ENCODE assay signal across 8 cellular contexts in genomic region chr2:219521066-219521880, GRCh38. TPM values are rescaled to one million over a fixed set of nuclear protein-coding genes. Genes with fewer than 3 reads are reported as not detected.
DNase-seq lines count a peak whose midpoint lies in the region; ATAC-seq lines count a peak whose summit lies in the region.

No MANE protein-coding gene starts in this region.

- H3K4me1 ChIP-seq in HUES6 (ENCODE audit: control insufficient read depth, insufficient read depth, low read length), result peaks cover 48% of the 10 kb centered on the region

- H3K9me3 ChIP-seq in HUES6 (ENCODE audit: control insufficient read depth, insufficient read depth, low read depth, low read length), result no peaks in the 10 kb centered on the region

- H3K9ac ChIP-seq in HUES6 (ENCODE audit: low read length), result peak overlapping the region; percentile 75

- H3K36me3 ChIP-seq in HUES6 (ENCODE audit: control insufficient read depth, insufficient read depth, low read length), result no peaks in the 10 kb centered on the region

- H3K27ac ChIP-seq in HUES6 (ENCODE audit: low read depth, low read length), result peak overlapping the region; percentile 69; the same call in 1 of the 2 replicates

- ATAC-seq in left ventricle myocardium superior (peak; percentile 71), GM21619 (IDR thresholded peaks at IDR 0.05; ENCODE audit: unreplicated experiment) (no peak), GM18870 (IDR thresholded peaks at IDR 0.05; ENCODE audit: unreplicated experiment) (no peak), HG02642 (IDR thresholded peaks at IDR 0.05; ENCODE audit: poor library complexity, unreplicated experiment) (no peak)

- DNase-seq in DMS114 treated with DMSO at 0.1 percent for 48 hours (lab: John Stamatoyannopoulos, UW; ENCODE audit: unreplicated experiment) (peak; percentile 46), UCSD-AML1 (lab: John Stamatoyannopoulos, UW; ENCODE audit: unreplicated experiment) (peak; percentile 58), left ventricle myocardium superior (peak; percentile 64), stromal cell of bone marrow (ENCODE audit: low read depth) (peak; percentile 13)

- intact Hi-C loops in left ventricle myocardium superior (cut with micrococcal nuclease), result loop anchor here (10.0 kb wide), 1 partner anchor 116 kb away; no protein-coding TSS in a partner anchor

- H3K27me3 ChIP-seq in HUES6 (ENCODE audit: control insufficient read depth, insufficient read depth, low read length), result peaks cover 25% of the 10 kb centered on the region

- H3K4me3 ChIP-seq in HUES6 (ENCODE audit: low read depth, low read length), result peak overlapping the region; percentile 40

RNA-seq across cellular contexts. Expression of gene ASIC4, which starts 7.0 kb away (rescaled TPM):
- not detected for total RNA-seq in left ventricle myocardium superior

RNA-seq across cellular contexts. Expression of gene CHPF, which starts 22.3 kb away (rescaled TPM):
- total RNA-seq in left ventricle myocardium superior, result 93.1 TPM

RNA-seq across cellular contexts. Expression of gene TMEM198, which starts 22.6 kb away (rescaled TPM):
- 1.7 TPM for total RNA-seq in left ventricle myocardium superior

RNA-seq across cellular contexts. Expression of gene GMPPA, which starts 22.6 kb away (rescaled TPM):
- total RNA-seq in left ventricle myocardium superior, result 21.6 TPM

RNA-seq across cellular contexts. Expression of gene OBSL1, which starts 50.1 kb away (rescaled TPM):
- total RNA-seq in left ventricle myocardium superior, result 190 TPM

Comparison
In these comparisons a context has a peak if more than half of its experiments do, and no peak if none do; other contexts are left out.
1. DNase-seq: peak in every context shown above with its lines; median percentile 64 in left ventricle myocardium superior; 58 in UCSD-AML1; 46 in DMS114 treated with DMSO at 0.1 percent for 48 hours; 13 in stromal cell of bone marrow.